In the genomic region with DNA sequence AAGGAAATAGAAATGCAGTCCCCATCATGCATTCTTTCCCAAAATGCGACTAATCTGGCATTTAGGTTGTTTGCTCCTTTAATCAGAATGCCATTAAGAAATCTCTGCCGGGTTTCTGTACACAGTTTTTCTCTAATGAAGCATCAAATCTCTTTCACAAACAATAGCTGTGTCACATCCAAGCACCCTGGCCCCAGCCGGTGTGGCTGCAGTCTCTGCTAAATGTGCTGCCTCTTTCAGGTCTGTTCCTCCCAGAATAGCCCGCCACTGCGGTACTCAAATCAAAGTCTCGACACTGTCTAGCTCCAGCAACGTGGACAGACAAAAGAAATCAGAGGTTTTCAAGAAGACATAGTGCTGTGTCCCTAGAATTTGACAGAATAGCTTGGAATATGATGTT, we compare ENCODE assay signal across 19 cellular contexts.
"Had no signal": no experiment of that assay in that cellular context is flagged by ENCODE, and none has a peak within 500 bp of the region (broad histone marks: within the 10 kb centered on the region; RNA-seq: fewer than 3 reads in every experiment).

No MANE protein-coding gene starts in this region.

- H3K27ac ChIP-seq: epithelial cell of prostate, prostate gland, right atrium auricular region, thyroid gland, VCaP had no signal

- ATAC-seq: activated T-helper 17 cell treated with anti-CD3 and anti-CD28 coated beads, Interleukin-2, amount 50 U/mL, for 72 hours; heart left ventricle; left colon; naive thymus-derived CD4-positive, alpha-beta T cell had no signal

- H3K27me3 ChIP-seq: right atrium auricular region, thyroid gland had no signal

- H3K36me3 Mint-ChIP-seq: activated naive CD8-positive, alpha-beta T cell; naive thymus-derived CD4-positive, alpha-beta T cell had no signal

- H3K4me1 ChIP-seq: heart left ventricle, prostate gland, right atrium auricular region, thyroid gland had no signal

- H3K4me3 Mint-ChIP-seq: activated naive CD8-positive, alpha-beta T cell; activated T-cell treated with anti-CD3 and anti-CD28 coated beads, Interleukin-2, amount 50 U/mL, for 24 hours; activated T-helper 17 cell treated with anti-CD3 and anti-CD28 coated beads, Interleukin-2, amount 50 U/mL, for 72 hours; naive thymus-derived CD4-positive, alpha-beta T cell; neural crest cell; stimulated activated naive CD8-positive, alpha-beta T cell treated with anti-CD3 and anti-CD28 coated beads, Interleukin-15, Interleukin-2, amounts not matched to agents 100 ng/mL and 50 ng/mL, for 24 hours; T-helper 2 cell treated with Interferon-gamma antibody and Interleukin-4, amounts not matched to agents 5 μg/mL and 100 μg/mL, for 36 hours had no signal

- H3K4me3 ChIP-seq: heart left ventricle, prostate gland, right atrium auricular region, thyroid gland had no signal

- H3K9me3 ChIP-seq: heart left ventricle, prostate gland, right atrium auricular region, thyroid gland had no signal

- H3K9me3 Mint-ChIP-seq: activated T-cell treated with anti-CD3 and anti-CD28 coated beads, Interleukin-2, amount 50 U/mL, for 24 hours; activated T-helper 17 cell treated with anti-CD3 and anti-CD28 coated beads, Interleukin-2, amount 50 U/mL, for 72 hours; neural crest cell; stimulated activated naive CD8-positive, alpha-beta T cell treated with anti-CD3 and anti-CD28 coated beads, Interleukin-15, Interleukin-2, amounts not matched to agents 100 ng/mL and 50 ng/mL, for 24 hours; T-helper 2 cell treated with Interferon-gamma antibody and Interleukin-4, amounts not matched to agents 5 μg/mL and 100 μg/mL, for 36 hours had no signal

- DNase-seq: activated CD4-positive, alpha-beta T cell treated with anti-CD3 and anti-CD28 coated beads for 1 hour; activated T-cell treated with anti-CD3 and anti-CD28 coated beads, Interleukin-2, amount 50 U/mL, for 24 hours; cerebellar nuclear complex; cortex of kidney; heart left ventricle; left colon; mesendoderm; naive thymus-derived CD4-positive, alpha-beta T cell; stimulated activated CD4-positive, alpha-beta T cell treated with anti-CD3 and anti-CD28 coated beads, Interleukin-1b, Interleukin-23, amount 100 ng/mL, for 48 hours; thyroid gland had no signal

- H3K27me3 Mint-ChIP-seq: activated naive CD8-positive, alpha-beta T cell had no signal

- H3K36me3 ChIP-seq: heart left ventricle, prostate gland, right atrium auricular region, thyroid gland had no signal

- H3K4me1 Mint-ChIP-seq: activated T-helper 17 cell treated with anti-CD3 and anti-CD28 coated beads, Interleukin-2, amount 50 U/mL, for 72 hours; naive thymus-derived CD4-positive, alpha-beta T cell had no signal

- H3K27ac Mint-ChIP-seq: activated naive CD8-positive, alpha-beta T cell; activated T-cell treated with anti-CD3 and anti-CD28 coated beads, Interleukin-2, amount 50 U/mL, for 24 hours; activated T-helper 17 cell treated with anti-CD3 and anti-CD28 coated beads, Interleukin-2, amount 50 U/mL, for 72 hours; naive thymus-derived CD4-positive, alpha-beta T cell; stimulated activated naive CD8-positive, alpha-beta T cell treated with anti-CD3 and anti-CD28 coated beads, Interleukin-15, Interleukin-2, amounts not matched to agents 100 ng/mL and 50 ng/mL, for 24 hours; T-helper 2 cell treated with Interferon-gamma antibody and Interleukin-4, amounts not matched to agents 5 μg/mL and 100 μg/mL, for 36 hours had no signal
